In genomic region chr11:5151713-5152153, GRCh38 we compare ENCODE assay signal across 1 cellular context.
TF ChIP-seq lines count a peak whose summit lies in the region.

No MANE protein-coding gene starts in this region.

TF ChIP-seq in K562, 482 proteins besides CTCF, POLR2A, EP300 and RAD21 (continued from another document and continues in another):
- no peak for TF ChIP-seq RREB1 (CRISPR knock-in tag; IDR thresholded peaks at IDR 0.05)
- peak; percentile 96 for TF ChIP-seq SOX6 (IDR thresholded peaks at IDR 0.05)
- TF ChIP-seq KAT2B (IDR thresholded peaks at IDR 0.05; ENCODE audit: low read depth, low read length): no peak
- no peak for TF ChIP-seq DIDO1 (tag; IDR thresholded peaks at IDR 0.05; ENCODE audit: low read depth)
- TF ChIP-seq KDM1A (IDR thresholded peaks at IDR 0.05): peak; percentile 91 to 94
- TF ChIP-seq ZNF398 (CRISPR knock-in tag; IDR thresholded peaks at IDR 0.05): no peak
- no peak for TF ChIP-seq HCFC1 (IDR thresholded peaks at IDR 0.05; ENCODE audit: low read depth, low read length)
- no peak for TF ChIP-seq BRF2 (IDR thresholded peaks at IDR 0.05; ENCODE audit: borderline replicate concordance, insufficient read depth, insufficient read length)
- no peak for TF ChIP-seq CBX8 (IDR thresholded peaks at IDR 0.05; ENCODE audit: borderline replicate concordance, extremely low read depth, low read depth, low read length, poor library complexity, severe bottlenecking)
- no peak for TF ChIP-seq CEBPG (CRISPR knock-in tag; IDR thresholded peaks at IDR 0.05)
- no peak for TF ChIP-seq CEBPG (tag; conservative IDR thresholded peaks at IDR 0.05 in 1 of 2, IDR thresholded peaks at IDR 0.05 in 1 of 2)
- TF ChIP-seq ZNF263 (CRISPR knock-in tag; IDR thresholded peaks at IDR 0.05; ENCODE audit: borderline replicate concordance): no peak; the same call in 1 of the 2 replicates
- no peak for TF ChIP-seq ZNF174 (CRISPR knock-in tag; IDR thresholded peaks at IDR 0.05)
- TF ChIP-seq HNRNPLL (IDR thresholded peaks at IDR 0.05; ENCODE audit: low read depth, low read length, poor library complexity, severe bottlenecking): no peak
- no peak for TF ChIP-seq TSC22D4 (tag; IDR thresholded peaks at IDR 0.05)
- no peak for TF ChIP-seq E2F6 (IDR thresholded peaks at IDR 0.05; ENCODE audit: borderline replicate concordance in 1 of 2, extremely low read depth in 1 of 2, insufficient read depth in 1 of 2, insufficient read length in 1 of 2, low read depth in 1 of 2, low read length in 1 of 2, poor library complexity in 1 of 2, severe bottlenecking in 1 of 2)
- no peak for TF ChIP-seq CSDE1 (IDR thresholded peaks at IDR 0.05)
- no peak for TF ChIP-seq DEAF1 (CRISPR knock-in tag; IDR thresholded peaks at IDR 0.05)
- peak; percentile 95 for TF ChIP-seq POLR2AphosphoS5 (IDR thresholded peaks at IDR 0.05; ENCODE audit: control insufficient read depth, insufficient read depth, low read depth, low read length)
- TF ChIP-seq MTA3 (IDR thresholded peaks at IDR 0.05; ENCODE audit: borderline replicate concordance): peak; percentile 69; the same call in 1 of the 2 replicates
- peak; percentile 85 for TF ChIP-seq SMAD3 (CRISPR knock-in tag; conservative IDR thresholded peaks at IDR 0.05)
- 0 out of 2 replicates have a peak, but pooled peaks have one; percentile 56 for TF ChIP-seq ZKSCAN1 (IDR thresholded peaks at IDR 0.05; ENCODE audit: low read depth, low read length)
- no peak for TF ChIP-seq SNAPC5 (CRISPR knock-in tag; IDR thresholded peaks at IDR 0.05)
- peak; percentile 53 for TF ChIP-seq PKNOX1 (IDR thresholded peaks at IDR 0.05)
- TF ChIP-seq RBM39 (optimal IDR thresholded peaks at IDR 0.05; ENCODE audit: low read depth, low read length): no peak
- TF ChIP-seq TARDBP (IDR thresholded peaks at IDR 0.05): no peak
- peak; percentile 51; the same call in 1 of the 2 replicates for TF ChIP-seq MTA1 (IDR thresholded peaks at IDR 0.05; ENCODE audit: borderline replicate concordance)
- peak; percentile 95 for TF ChIP-seq STAT5A (IDR thresholded peaks at IDR 0.05; ENCODE audit: borderline replicate concordance, low read length)
- peak; percentile 85 for TF ChIP-seq HDAC2 (IDR thresholded peaks at IDR 0.05)
- TF ChIP-seq TEAD1 (CRISPR knock-in tag; IDR thresholded peaks at IDR 0.05): peak in 1 of 2 experiments; percentile 89; a peak in 2 of 4 replicates
- 0 out of 2 replicates have a peak, but pooled peaks have one; percentile 51 for TF ChIP-seq MXI1 (IDR thresholded peaks at IDR 0.05; ENCODE audit: low read depth, low read length)
- no peak for TF ChIP-seq TAF9B (IDR thresholded peaks at IDR 0.05; ENCODE audit: partially characterized antibody)
- no peak for TF ChIP-seq ELF1 (tag; IDR thresholded peaks at IDR 0.05)
- no peak for TF ChIP-seq ATF1 (CRISPR knock-in tag; IDR thresholded peaks at IDR 0.05)
- peak; percentile 42; the same call in 1 of the 2 replicates for TF ChIP-seq ATF1 (tag; IDR thresholded peaks at IDR 0.05)
- no peak for TF ChIP-seq DACH1 (IDR thresholded peaks at IDR 0.05; ENCODE audit: partially characterized antibody)
- no peak for TF ChIP-seq TRIM28 (IDR thresholded peaks at IDR 0.05)
- TF ChIP-seq MTA2 (IDR thresholded peaks at IDR 0.05; ENCODE audit: low read depth): peak; percentile 91
- no peak for TF ChIP-seq ZBED1 (IDR thresholded peaks at IDR 0.05)
- TF ChIP-seq RBBP5 (IDR thresholded peaks at IDR 0.05; ENCODE audit: borderline replicate concordance, insufficient read depth, low read length, poor library complexity, severe bottlenecking): no peak
- no peak for TF ChIP-seq HNRNPK (IDR thresholded peaks at IDR 0.05; ENCODE audit: low read depth, low read length, poor library complexity, severe bottlenecking)
- TF ChIP-seq GATAD2A (IDR thresholded peaks at IDR 0.05): no peak
- no peak for TF ChIP-seq ZBTB34 (CRISPR knock-in tag; IDR thresholded peaks at IDR 0.05)
- no peak for TF ChIP-seq FOXA1 (IDR thresholded peaks at IDR 0.05; ENCODE audit: borderline replicate concordance)
- peak; percentile 99 for TF ChIP-seq TEAD4 (IDR thresholded peaks at IDR 0.05; ENCODE audit: low read length)
- TF ChIP-seq TEAD4 (CRISPR knock-in tag; IDR thresholded peaks at IDR 0.05; ENCODE audit: borderline replicate concordance): no peak
- TF ChIP-seq TOE1 (IDR thresholded peaks at IDR 0.05; ENCODE audit: borderline replicate concordance): 0 out of 2 replicates have a peak, but pooled peaks have one; percentile 43
- no peak for TF ChIP-seq TOE1 (CRISPR knock-in tag; IDR thresholded peaks at IDR 0.05; ENCODE audit: borderline replicate concordance, low read depth)
- no peak for TF ChIP-seq GABPB1 (CRISPR knock-in tag; IDR thresholded peaks at IDR 0.05)
- no peak for TF ChIP-seq ZC3H4 (CRISPR knock-in tag; IDR thresholded peaks at IDR 0.05; ENCODE audit: borderline replicate concordance)
- no peak for TF ChIP-seq ZNF436 (CRISPR knock-in tag; IDR thresholded peaks at IDR 0.05)
- TF ChIP-seq ZNF224 (CRISPR knock-in tag; IDR thresholded peaks at IDR 0.05): no peak
- no peak for TF ChIP-seq TCF7L2 (IDR thresholded peaks at IDR 0.05; ENCODE audit: low read depth, low read length)
- no peak for TF ChIP-seq ZNF699 (CRISPR knock-in tag; IDR thresholded peaks at IDR 0.05; ENCODE audit: insufficient replicate concordance)
- no peak for TF ChIP-seq IFI16 (CRISPR knock-in tag; IDR thresholded peaks at IDR 0.05)
- no peak for TF ChIP-seq NELFE (IDR thresholded peaks at IDR 0.05; ENCODE audit: insufficient read depth, insufficient read length)
- no peak for TF ChIP-seq CAMTA2 (CRISPR knock-in tag; conservative IDR thresholded peaks at IDR 0.05)
- TF ChIP-seq ZNF41 (CRISPR knock-in tag; conservative IDR thresholded peaks at IDR 0.05): no peak
- TF ChIP-seq NR0B1 (IDR thresholded peaks at IDR 0.05; ENCODE audit: partially characterized antibody): no peak
- no peak for TF ChIP-seq EHMT2 (IDR thresholded peaks at IDR 0.05)
